ENCODE assay signal across 21 cellular contexts in genomic region chr2:46926863-46927262, GRCh38. TPM values are rescaled to one million over a fixed set of nuclear protein-coding genes. Genes with fewer than 3 reads are reported as not detected.
DNase-seq lines count a peak whose midpoint lies in the region; ATAC-seq, FAIRE-seq and TF ChIP-seq lines count a peak whose summit lies in the region.
"Had no signal": no experiment of that assay in that cellular context is flagged by ENCODE, and none has a peak within 500 bp of the region (broad histone marks: within the 10 kb centered on the region; RNA-seq: fewer than 3 reads in every experiment).

No MANE protein-coding gene starts in this region.

- CTCF ChIA-PET in A549 (lab: Yijun Ruan, JAX) (interaction anchor here (0.6 to 5.7 kb wide), 6 partner anchors 8 to 763 kb away, joined by 3 to 47 read pairs (median 5); no protein-coding TSS in a partner anchor), Caco-2 (lab: Charles Lee) (no interaction called here)

- H3K27me3 Mint-ChIP-seq in Caco-2 (ENCODE audit: insufficient read depth, unreplicated experiment) (no peaks in the 10 kb centered on the region), endothelial cell (ENCODE audit: unreplicated experiment) (peaks cover 2% of the 10 kb centered on the region)
- H3K27me3 Mint-ChIP-seq: IgD-negative memory B cell had no signal

- H3K9me3 ChIP-seq in A549 (peaks cover 50% of the 10 kb centered on the region), Caco-2 (peaks cover 15% of the 10 kb centered on the region), Karpas-422 (ENCODE audit: low read length) (peaks cover 6% of the 10 kb centered on the region; the same call in 1 of the 2 replicates), body of pancreas (no peaks in the 10 kb centered on the region), colonic mucosa (no peaks in the 10 kb centered on the region)

- H3K4me1 ChIP-seq in A549 (peaks cover 18% of the 10 kb centered on the region), Caco-2 (peaks cover 13% of the 10 kb centered on the region), Karpas-422 (ENCODE audit: low read length) (no peaks in the 10 kb centered on the region), body of pancreas (no peaks in the 10 kb centered on the region), colonic mucosa (no peaks in the 10 kb centered on the region)
- H3K4me1 ChIP-seq: HAP-1 had no signal

- no TSS peak for BruUV-seq in Caco-2 (replicated peaks; lab: Mats Ljungman, UMichigan)

- no peak overlapping the region for H3K9ac ChIP-seq in Karpas-422 (ENCODE audit: low read length)
- no peak overlapping the region for H3K9ac ChIP-seq in colonic mucosa (ENCODE audit: low read depth in 2 of 2, low read length in 2 of 2)
- H3K9ac ChIP-seq: BLaER1 had no signal

- H3K27me3 ChIP-seq in Caco-2 (replicated peaks; ENCODE audit: control insufficient read depth, insufficient read depth, low read length) (no peaks in the 10 kb centered on the region), Karpas-422 (ENCODE audit: low read length) (no peaks in the 10 kb centered on the region), body of pancreas (no peaks in the 10 kb centered on the region), colonic mucosa (no peaks in the 10 kb centered on the region)
- H3K27me3 ChIP-seq: BLaER1 had no signal

- no peaks in the 10 kb centered on the region for H3K36me3 ChIP-seq in Caco-2 (ENCODE audit: control insufficient read depth, insufficient read depth, low read length)
- H3K36me3 ChIP-seq in Karpas-422 (ENCODE audit: insufficient read depth, low read length) = no peaks in the 10 kb centered on the region
- no peaks in the 10 kb centered on the region for H3K36me3 ChIP-seq in body of pancreas (replicated peaks in 1 of 2; ENCODE audit: insufficient read depth in 1 of 2, low read depth in 2 of 2)
- no peaks in the 10 kb centered on the region for H3K36me3 ChIP-seq in colonic mucosa
- H3K36me3 ChIP-seq: HAP-1 had no signal

- H3K9me3 Mint-ChIP-seq in Caco-2 (ENCODE audit: unreplicated experiment) (peaks cover 19% of the 10 kb centered on the region), endothelial cell (ENCODE audit: unreplicated experiment) (peaks cover 10% of the 10 kb centered on the region)

- H3K27ac Mint-ChIP-seq in Caco-2 (ENCODE audit: unreplicated experiment) (peak overlapping the region; percentile 14), endothelial cell (ENCODE audit: unreplicated experiment) (no peak overlapping the region)
- H3K27ac Mint-ChIP-seq: CD8-positive, alpha-beta T cell; HFFc6; IgD-negative memory B cell had no signal

- H3K79me2 ChIP-seq in Karpas-422 (ENCODE audit: low read length) = no peaks in the 10 kb centered on the region

- TF ChIP-seq EP300 in A549 (IDR thresholded peaks at IDR 0.05) = no peak

- H3K4me2 ChIP-seq in A549 = no peak overlapping the region
- H3K4me2 ChIP-seq in Karpas-422 (ENCODE audit: low read depth, low read length, poor library complexity, severe bottlenecking) = no peak overlapping the region
- H3K4me2 ChIP-seq: BLaER1 had no signal

- DNase-seq in A549 (ENCODE audit: low read depth in 1 of 2, low spot score in 1 of 2) (no peak), Caco-2 (no peak), Karpas-422 (peak; percentile 33), endothelial cell (ENCODE audit: low spot score) (no peak), GM12892 (ENCODE audit: insufficient read length) (no peak), body of pancreas (no peak), colonic mucosa (no peak)
- DNase-seq: CD8-positive, alpha-beta T cell; DMS 273 treated with DMSO at 0.1 percent for 48 hours; DMS53; DND-41; EL; HFFc6; KG1 had no signal

- H4K20me1 ChIP-seq in Karpas-422 (ENCODE audit: insufficient read depth, low read depth, low read length) = no peaks in the 10 kb centered on the region
- H4K20me1 ChIP-seq: BLaER1 had no signal

- intact Hi-C loops in Caco-2 (cut with micrococcal nuclease; ENCODE audit: unreplicated experiment) = no loop called here
- intact Hi-C loops in body of pancreas (cut with DNase I) = no loop called here
- intact Hi-C loops in colonic mucosa (cut with DNase I) = no loop called here

- H3K4me1 Mint-ChIP-seq in Caco-2 (ENCODE audit: low read depth, unreplicated experiment) (no peaks in the 10 kb centered on the region), endothelial cell (ENCODE audit: unreplicated experiment) (no peaks in the 10 kb centered on the region)

- no peak overlapping the region for H3K4me3 ChIP-seq in A549
- no peak overlapping the region for H3K4me3 ChIP-seq in Caco-2 (ENCODE audit: low read depth, low read length)
- no peak overlapping the region for H3K4me3 ChIP-seq in Karpas-422 (ENCODE audit: low read length)
- H3K4me3 ChIP-seq in body of pancreas = no peak overlapping the region
- H3K4me3 ChIP-seq in colonic mucosa = no peak overlapping the region
- H3K4me3 ChIP-seq: BLaER1, GM12878, HAP-1 had no signal

- POLR2A ChIA-PET in A549 (lab: Yijun Ruan, JAX) (no interaction called here), Caco-2 (lab: Charles Lee) (no interaction called here)

- H2AFZ ChIP-seq in Karpas-422 (ENCODE audit: low read length) = no peak overlapping the region

- TF ChIP-seq POLR2A in A549 (IDR thresholded peaks at IDR 0.05; ENCODE audit: low read length) (no peak), GM12892 (IDR thresholded peaks at IDR 0.05; ENCODE audit: low read depth, low read length) (no peak), body of pancreas (IDR thresholded peaks at IDR 0.05) (no peak)

- ATAC-seq in A549 = no peak
- ATAC-seq in body of pancreas = no peak
- ATAC-seq: CD8-positive, alpha-beta T cell; GM12878 had no signal

- no peak for TF ChIP-seq RAD21 in A549 (conservative IDR thresholded peaks at IDR 0.05 in 1 of 2, IDR thresholded peaks at IDR 0.05 in 1 of 2)

- H3K4me3 Mint-ChIP-seq in Caco-2 (ENCODE audit: unreplicated experiment) (no peak overlapping the region), endothelial cell (ENCODE audit: unreplicated experiment) (peak overlapping the region; percentile 29)
- H3K4me3 Mint-ChIP-seq: CD8-positive, alpha-beta T cell; HFFc6 had no signal

- FAIRE-seq in A549 (lab: Jason Lieb, UNC) = no peak
- FAIRE-seq in GM12892 (lab: Jason Lieb, UNC) = no peak
- FAIRE-seq: A204.1, GM12878, GM19239 had no signal

- H3K36me3 Mint-ChIP-seq in Caco-2 (ENCODE audit: insufficient read depth, unreplicated experiment) = peaks cover 16% of the 10 kb centered on the region
- peaks cover 13% of the 10 kb centered on the region for H3K36me3 Mint-ChIP-seq in endothelial cell (ENCODE audit: low read depth, unreplicated experiment)

- TF ChIP-seq CTCF in A549 (IDR thresholded peaks at IDR 0.05) (no peak), Caco-2 (IDR thresholded peaks at IDR 0.05; ENCODE audit: insufficient read depth in 1 of 2, low read depth in 1 of 2, low read length in 1 of 2, severe bottlenecking in 1 of 2, unreplicated experiment in 1 of 2) (no peak), endothelial cell (IDR thresholded peaks at IDR 0.05; ENCODE audit: unreplicated experiment) (no peak), body of pancreas (IDR thresholded peaks at IDR 0.05) (no peak), colonic mucosa (IDR thresholded peaks at IDR 0.05) (no peak)

- H3K9me2 ChIP-seq in Karpas-422 (replicated peaks; ENCODE audit: insufficient read depth, low read length) = no peaks in the 10 kb centered on the region

- H3K27ac ChIP-seq in A549 (no peak overlapping the region), Karpas-422 (ENCODE audit: low read length) (no peak overlapping the region), body of pancreas (no peak overlapping the region), colonic mucosa (no peak overlapping the region)
- H3K27ac ChIP-seq: BLaER1, HL-60 had no signal

- WGBS in A549 (ENCODE audit: missing lambda C conversion rate) = 75% methylated on average over 2 of the region's 2 CpGs
- WGBS in body of pancreas, 2 donors = 92 to 96% methylated on average over 2 of the region's 2 CpGs

TF ChIP-seq in A549, 52 proteins besides CTCF, POLR2A, EP300 and RAD21:
- TF ChIP-seq KDM1A (IDR thresholded peaks at IDR 0.05; ENCODE audit: low read depth) (peak; percentile 84), HDAC2 (IDR thresholded peaks at IDR 0.05) (peak; percentile 78), KDM5A (IDR thresholded peaks at IDR 0.05) (no peak)
TF ChIP-seq in A549: peak in this region for 2.

RNA-seq across cellular contexts. Expression of gene MCFD2, which starts 11.3 kb away (rescaled TPM):
- polyA plus RNA-seq in A549 (2011; rRNA removed) = 172 and 210 TPM in 2 replicates
- 51.2 and 61.9 TPM in 2 replicates for polyA plus RNA-seq in A549 (2012; cell fraction: cytosol; rRNA removed)
- polyA plus RNA-seq in A549 (2012; cell fraction: nucleus; rRNA removed) = 35.2 and 36.7 TPM in 2 replicates
- 118 to 125 TPM (median 120 TPM) in 3 replicates for polyA plus RNA-seq in A549 (2017; fragmentation: RNase III; extraction: RNeasy Plus Mini Kit Qiagen cat#74134 plus additional on column Dnase treatment)
- polyA minus RNA-seq in A549 (2011; rRNA and poly(A)+ RNA removed) = 90.0 and 90.1 TPM in 2 replicates
- total RNA-seq in Caco-2 (2022) = 142 and 156 TPM in 2 replicates
- 37.8 and 47.6 TPM in 2 replicates for total RNA-seq in Karpas-422 (2014; rRNA removed; shearing (Covaris generic); ENCODE audit: low replicate concordance)
- total RNA-seq in endothelial cell (ENCODE audit: unreplicated experiment) = 121 TPM
- 20.6 TPM for polyA plus RNA-seq in GM12892 (2012; ENCODE audit: missing spikeins)
- 10 to 100 TPM; 42.2 to 73.7 TPM for total RNA-seq in body of pancreas
- 10 to 100 TPM; 44.0 to 54.8 TPM for total RNA-seq in colonic mucosa

RNA-seq across cellular contexts. Expression of gene TTC7A, which starts 14.2 kb away (rescaled TPM):
- 17.3 and 19.6 TPM in 2 replicates for polyA plus RNA-seq in A549 (2011; rRNA removed)
- polyA plus RNA-seq in A549 (2012; cell fraction: cytosol; rRNA removed) = 34.9 and 40.3 TPM in 2 replicates
- 92.4 and 101 TPM in 2 replicates for polyA plus RNA-seq in A549 (2012; cell fraction: nucleus; rRNA removed)
- polyA plus RNA-seq in A549 (2017; fragmentation: RNase III; extraction: RNeasy Plus Mini Kit Qiagen cat#74134 plus additional on column Dnase treatment) = 30.7 to 31.4 TPM (median 31.3 TPM) in 3 replicates
- 16.7 and 28.0 TPM in 2 replicates for polyA minus RNA-seq in A549 (2011; rRNA and poly(A)+ RNA removed)
- 58.7 and 60.0 TPM in 2 replicates for total RNA-seq in Caco-2 (2022)
- 53.7 and 54.6 TPM in 2 replicates for total RNA-seq in Karpas-422 (2014; rRNA removed; shearing (Covaris generic); ENCODE audit: low replicate concordance)
- total RNA-seq in endothelial cell (ENCODE audit: unreplicated experiment) = 10.8 TPM
- polyA plus RNA-seq in GM12892 (2012; ENCODE audit: missing spikeins) = 16.0 TPM
- total RNA-seq in body of pancreas = 10 to 100 TPM; 33.5 to 51.7 TPM
- total RNA-seq in colonic mucosa = 10 to 100 TPM; 28.5 to 28.7 TPM
